Comparison of ENCODE assay signal across 16 cellular contexts in the genomic region with DNA sequence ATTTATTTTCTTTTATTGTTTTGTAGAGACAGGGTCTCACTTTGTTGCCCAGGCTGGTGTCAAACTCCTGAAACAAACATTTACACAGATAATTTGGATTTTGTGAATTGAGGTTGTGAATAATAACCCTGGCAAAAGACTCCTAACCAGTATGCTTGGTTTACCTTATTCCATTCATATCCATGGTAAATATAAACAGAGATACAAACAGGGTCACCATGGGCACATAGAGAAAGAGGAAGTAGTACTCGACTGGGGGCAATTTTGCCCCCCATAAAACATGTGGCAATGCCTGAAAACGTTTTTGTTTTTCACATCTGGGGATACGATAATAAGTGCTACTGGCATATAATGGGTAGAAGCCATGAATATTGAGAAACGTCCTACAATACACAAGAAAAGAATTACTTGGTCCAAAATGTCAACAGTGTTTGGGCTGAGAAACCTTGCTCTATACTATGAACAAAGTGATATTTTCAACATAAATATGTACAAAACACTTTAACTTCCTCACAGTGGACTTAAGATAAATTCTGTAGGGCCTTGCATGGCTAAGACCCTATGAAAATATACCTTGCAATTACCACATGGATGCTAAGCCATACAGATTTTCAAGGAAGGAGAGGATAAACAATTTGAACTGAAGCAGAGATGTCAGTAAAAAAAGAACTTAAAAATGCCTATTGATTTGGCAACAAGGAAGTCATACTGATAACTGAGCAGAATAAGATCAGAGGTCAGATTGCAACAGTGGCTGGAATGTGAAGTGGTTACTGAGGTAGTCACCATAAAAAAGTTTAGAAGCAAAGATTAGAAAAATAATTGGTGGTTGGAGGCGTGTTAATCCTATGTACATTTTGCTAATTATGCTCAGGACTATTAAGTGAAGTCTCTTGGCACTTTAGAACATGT. TPM values are rescaled to one million over a fixed set of nuclear protein-coding genes. Genes with fewer than 3 reads are reported as not detected.
DNase-seq lines count a peak whose midpoint lies in the region; ATAC-seq and TF ChIP-seq lines count a peak whose summit lies in the region.
"Had no signal": no experiment of that assay in that cellular context is flagged by ENCODE, and none has a peak within 500 bp of the region (broad histone marks: within the 10 kb centered on the region; RNA-seq: fewer than 3 reads in every experiment).

No MANE protein-coding gene starts in this region.

- DNase-seq in HFFc6 (peak; percentile 20), astrocyte of the hippocampus (ENCODE audit: low read depth, low spot score) (peak; percentile 11), Ammon's horn (ENCODE audit: low spot score) (no peak)
- no peak for DNase-seq in CD8-positive, alpha-beta T cell
- DNase-seq: activated naive CD8-positive, alpha-beta T cell treated with anti-CD3 and anti-CD28 coated beads for 36 hours; activated T-cell treated with anti-CD3 and anti-CD28 coated beads for 4 hours; cortex of kidney; DMS79 treated with DMSO at 0.1 percent for 48 hours; nucleus accumbens had no signal

- ATAC-seq in HG03354 (IDR thresholded peaks at IDR 0.05; ENCODE audit: poor library complexity, severe bottlenecking, unreplicated experiment) (no peak), GM18498 (IDR thresholded peaks at IDR 0.05; ENCODE audit: unreplicated experiment) (no peak)
- ATAC-seq in CD8-positive, alpha-beta T cell = no peak
- ATAC-seq: activated CD4-positive, CD25-positive, alpha-beta regulatory T cell treated with anti-CD3 and anti-CD28 coated beads, Interleukin-2, amount 50 U/mL, for 24 hours; esophagus mucosa had no signal

- peaks cover 18% of the 10 kb centered on the region for H3K36me3 Mint-ChIP-seq in HFFc6 (ENCODE audit: low read depth)
- H3K36me3 Mint-ChIP-seq in CD8-positive, alpha-beta T cell = peaks cover 67% of the 10 kb centered on the region

- CTCF ChIA-PET in CD8-positive, alpha-beta T cell (lab: Charles Lee) = no interaction called here

- H3K27ac ChIP-seq in ACC112 (ENCODE audit: low read depth, low read length) (peak overlapping the region; percentile 33), liver (ENCODE audit: low read depth in 1 of 2, low read length in 2 of 2) (peak overlapping the region; percentile 44 to 51)
- no peak overlapping the region for H3K27ac ChIP-seq in CD8-positive, alpha-beta T cell (ENCODE audit: low read depth, low read length)

- H3K4me1 ChIP-seq in ACC112 (ENCODE audit: control insufficient read depth, insufficient read depth, low read length, unreplicated experiment) (peaks cover 39% of the 10 kb centered on the region), liver (ENCODE audit: control insufficient read depth in 4 of 4, insufficient read depth in 4 of 4, low read length in 3 of 4) (peaks cover 0 to 42% (median 25%) of the 10 kb centered on the region in 4 donors)
- H3K4me1 ChIP-seq in CD8-positive, alpha-beta T cell (ENCODE audit: insufficient read depth, low read length) = no peaks in the 10 kb centered on the region

- WGBS in liver = 38% methylated on average over 5 of the region's 5 CpGs

- no peak overlapping the region for H2AFZ ChIP-seq in ACC112 (ENCODE audit: low read length, unreplicated experiment)

- no peaks in the 10 kb centered on the region for H3K9me3 Mint-ChIP-seq in HFFc6
- no peaks in the 10 kb centered on the region for H3K9me3 Mint-ChIP-seq in CD8-positive, alpha-beta T cell
- H3K9me3 Mint-ChIP-seq: activated naive CD8-positive, alpha-beta T cell treated with anti-CD3 and anti-CD28 coated beads for 36 hours; memory B cell had no signal

- no peaks in the 10 kb centered on the region for H3K27me3 ChIP-seq in ACC112 (ENCODE audit: insufficient read depth, low read length)
- no peaks in the 10 kb centered on the region for H3K27me3 ChIP-seq in liver (ENCODE audit: control insufficient read depth in 4 of 4, insufficient read depth in 4 of 4, low read length in 3 of 4)
- no peaks in the 10 kb centered on the region for H3K27me3 ChIP-seq in CD8-positive, alpha-beta T cell (ENCODE audit: insufficient read depth, low read length)

- intact Hi-C loops in CD8-positive, alpha-beta T cell (cut with DNase I, micrococcal nuclease) = no loop called here

- H3K27ac Mint-ChIP-seq in HFFc6 = peak overlapping the region; percentile 8
- no peak overlapping the region for H3K27ac Mint-ChIP-seq in CD8-positive, alpha-beta T cell
- H3K27ac Mint-ChIP-seq: activated naive CD8-positive, alpha-beta T cell treated with anti-CD3 and anti-CD28 coated beads for 36 hours; memory B cell had no signal

- no peaks in the 10 kb centered on the region; the same call in 1 of the 2 replicates for H3K27me3 Mint-ChIP-seq in HFFc6 (ENCODE audit: insufficient read depth)
- H3K27me3 Mint-ChIP-seq in CD8-positive, alpha-beta T cell (ENCODE audit: low read depth) = no peaks in the 10 kb centered on the region
- H3K27me3 Mint-ChIP-seq: activated naive CD8-positive, alpha-beta T cell treated with anti-CD3 and anti-CD28 coated beads for 36 hours; memory B cell had no signal

- peaks cover 33% of the 10 kb centered on the region for H3K4me1 Mint-ChIP-seq in HFFc6 (ENCODE audit: low read depth)
- H3K4me1 Mint-ChIP-seq in CD8-positive, alpha-beta T cell (ENCODE audit: low read depth) = no peaks in the 10 kb centered on the region
- H3K4me1 Mint-ChIP-seq: memory B cell had no signal

- H3K9ac ChIP-seq in liver (ENCODE audit: low read depth in 1 of 2, low read length in 2 of 2) = no peak overlapping the region

- no peaks in the 10 kb centered on the region for H3K9me3 ChIP-seq in liver (ENCODE audit: control insufficient read depth in 4 of 4, low read length in 3 of 4)
- no peaks in the 10 kb centered on the region for H3K9me3 ChIP-seq in CD8-positive, alpha-beta T cell (ENCODE audit: low read length)

- no peak overlapping the region for H3K4me3 Mint-ChIP-seq in HFFc6
- H3K4me3 Mint-ChIP-seq in CD8-positive, alpha-beta T cell = no peak overlapping the region
- H3K4me3 Mint-ChIP-seq: activated naive CD8-positive, alpha-beta T cell treated with anti-CD3 and anti-CD28 coated beads for 36 hours; memory B cell had no signal

- H3K36me3 ChIP-seq in ACC112 (ENCODE audit: insufficient read depth, low read length) = peaks cover 17% of the 10 kb centered on the region
- peaks cover 0 to 3% (median 0%) of the 10 kb centered on the region in 4 donors for H3K36me3 ChIP-seq in liver (ENCODE audit: control insufficient read depth in 4 of 4, insufficient read depth in 3 of 4, low read depth in 1 of 4, low read length in 3 of 4)
- H3K36me3 ChIP-seq in CD8-positive, alpha-beta T cell (ENCODE audit: insufficient read depth, low read length) = peaks cover 19% of the 10 kb centered on the region

- no peaks in the 10 kb centered on the region for H3K79me2 ChIP-seq in ACC112 (ENCODE audit: control insufficient read depth, insufficient read depth, low read length, unreplicated experiment)

- H3K4me3 ChIP-seq in ACC112 (ENCODE audit: low read depth, low read length) (no peak overlapping the region), liver (ENCODE audit: low read depth in 1 of 3, low read length in 3 of 3) (no peak overlapping the region)
- H3K4me3 ChIP-seq in CD8-positive, alpha-beta T cell (ENCODE audit: low read depth, low read length) = no peak overlapping the region

- POLR2A ChIA-PET in CD8-positive, alpha-beta T cell (lab: Charles Lee) = no interaction called here

- TF ChIP-seq CTCF in HFFc6 (IDR thresholded peaks at IDR 0.05) = 0 out of 2 replicates have a peak, but pooled peaks have one; percentile 12
- TF ChIP-seq CTCF in liver (IDR thresholded peaks at IDR 0.05; ENCODE audit: low read depth, low read length, missing input control) = no peak
- TF ChIP-seq CTCF in CD8-positive, alpha-beta T cell (IDR thresholded peaks at IDR 0.05) = no peak

- TF ChIP-seq RAD21 in liver (IDR thresholded peaks at IDR 0.05) = peak; percentile 28 to 43

TF ChIP-seq in liver, 16 proteins besides CTCF, POLR2A, EP300 and RAD21 (continues in another document):
- TF ChIP-seq SP1 (IDR thresholded peaks at IDR 0.05) = peak; percentile 61
- TF ChIP-seq GABPA (IDR thresholded peaks at IDR 0.05 in 1 of 2, conservative IDR thresholded peaks at IDR 0.05 in 1 of 2) = no peak
- TF ChIP-seq FOXA2 (IDR thresholded peaks at IDR 0.05) = peak; percentile 25
- peak; percentile 69 for TF ChIP-seq HNF4G (IDR thresholded peaks at IDR 0.05)
- TF ChIP-seq, protein P1, sequence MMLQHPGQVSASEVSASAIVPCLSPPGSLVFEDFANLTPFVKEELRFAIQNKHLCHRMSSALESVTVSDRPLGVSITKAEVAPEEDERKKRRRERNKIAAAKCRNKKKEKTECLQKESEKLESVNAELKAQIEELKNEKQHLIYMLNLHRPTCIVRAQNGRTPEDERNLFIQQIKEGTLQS (IDR thresholded peaks at IDR 0.05) = no peak
- no peak for TF ChIP-seq FOXA1 (IDR thresholded peaks at IDR 0.05)
- peak; percentile 63 for TF ChIP-seq YY1 (IDR thresholded peaks at IDR 0.05)
- TF ChIP-seq RXRA (IDR thresholded peaks at IDR 0.05) = peak; percentile 61 to 62
- peak; percentile 24 for TF ChIP-seq MAX (IDR thresholded peaks at IDR 0.05)
- peak; percentile 47 for TF ChIP-seq ZBTB33 (IDR thresholded peaks at IDR 0.05)

RNA-seq across cellular contexts. Expression of gene ZBTB41, which starts 27.3 kb away (rescaled TPM):
- total RNA-seq in HFFc6 (2021; fragmentation: NEBNext Ultra II Directional; extraction: Animal tissue kit (Norgen Biotek cat#: 25700)) = 10 to 100 TPM; 10.2 to 12.9 (median 11.8) TPM
- 1 to 10 TPM; 4.6 to 5.9 TPM for total RNA-seq in liver
- 1 to 10 TPM; 1.7 TPM for polyA plus RNA-seq in liver
- 1 to 10 TPM; 3.5 to 3.9 TPM for total RNA-seq in CD8-positive, alpha-beta T cell

RNA-seq across cellular contexts. Expression of gene ASPM, which starts 27.4 kb away (rescaled TPM):
- 10 to 100 TPM; 20.3 to 46.8 (median 42.0) TPM for total RNA-seq in HFFc6 (2021; fragmentation: NEBNext Ultra II Directional; extraction: Animal tissue kit (Norgen Biotek cat#: 25700))
- total RNA-seq in liver = 10 to 100 TPM in 1 of 2 donors, under 1 TPM in 1; 0.17 to 45.3 TPM
- polyA plus RNA-seq in liver = 1 to 10 TPM in 1 of 2 donors, under 1 TPM in 1; 0.49 to 1.2 TPM
- under 1 TPM; 0.14 to 0.30 TPM for total RNA-seq in CD8-positive, alpha-beta T cell

Comparison
In these comparisons a context has a peak if more than half of its experiments do, and no peak if none do; other contexts are left out.
1. DNase-seq: peak in HFFc6 (single experiment) and astrocyte of the hippocampus (single experiment); none in Ammon's horn (single experiment) and CD8-positive, alpha-beta T cell (0 of 7).